In the genomic region with DNA sequence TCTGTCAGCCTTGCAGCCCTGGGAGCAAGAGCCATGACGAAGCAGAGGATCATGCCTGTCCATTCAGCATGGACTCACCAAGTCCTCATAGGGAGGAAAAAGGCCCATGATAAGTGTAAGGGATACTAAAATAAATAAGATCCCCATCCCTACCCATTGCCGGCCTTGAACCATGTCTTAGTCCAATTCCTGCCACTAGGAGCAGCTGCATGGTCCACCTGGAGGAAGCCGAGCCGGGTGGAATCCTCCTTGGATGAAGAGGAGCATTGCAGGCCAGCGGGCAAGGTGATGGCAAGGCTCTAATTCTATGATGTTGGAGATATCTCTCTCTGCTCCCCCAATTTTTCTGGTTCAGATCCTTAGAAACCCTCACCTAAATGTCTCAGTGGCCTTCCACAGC, we compare ENCODE assay signal across 19 cellular contexts. TPM values are rescaled to one million over a fixed set of nuclear protein-coding genes. Genes with fewer than 3 reads are reported as not detected.
DNase-seq lines count a peak whose midpoint lies in the region; ATAC-seq, FAIRE-seq and TF ChIP-seq lines count a peak whose summit lies in the region.
"Had no signal": no experiment of that assay in that cellular context is flagged by ENCODE, and none has a peak within 500 bp of the region (broad histone marks: within the 10 kb centered on the region; RNA-seq: fewer than 3 reads in every experiment).

No MANE protein-coding gene starts in this region.

- 2% methylated on average over 5 of the region's 5 CpGs for WGBS in K562 (ENCODE audit: insufficient coverage, low coverage, missing lambda C conversion rate)

- no peaks in the 10 kb centered on the region for H3F3A ChIP-seq in neural progenitor cell (ENCODE audit: low read depth)

- DNase-seq in HCT116 (ENCODE audit: low read depth, low spot score) (no peak), K562 (ENCODE audit: extremely low read depth in 1 of 4, low spot score in 3 of 4) (no peak), fibroblast of villous mesenchyme (ENCODE audit: low read depth) (no peak), neural progenitor cell (ENCODE audit: low spot score) (no peak), NCI-H510A treated with DMSO at 0.1 percent for 48 hours (lab: John Stamatoyannopoulos, UW) (no peak), cerebellar cortex (ENCODE audit: low spot score) (no peak), NCI-H2171 (lab: John Stamatoyannopoulos, UW) (no peak)
- DNase-seq: Caco-2; CD8-positive, alpha-beta memory T cell; DND-41; GDM1; GM23248 had no signal

- H3K27ac ChIP-seq in HCT116 (ENCODE audit: low read depth, low read length) (no peak overlapping the region), K562 (ENCODE audit: extremely low read depth, low read depth, low read length) (no peak overlapping the region), neural progenitor cell (no peak overlapping the region)
- H3K27ac ChIP-seq: GM23248 had no signal

- H3K9me3 Mint-ChIP-seq in neural progenitor cell, result peaks cover 11% of the 10 kb centered on the region

- TF ChIP-seq CTCF in HCT116 (IDR thresholded peaks at IDR 0.05 in 2 of 3, conservative IDR thresholded peaks at IDR 0.05 in 1 of 3; ENCODE audit: borderline replicate concordance in 1 of 3, insufficient read depth in 1 of 3, low read depth in 2 of 3, low read length in 2 of 3) (peak in 2 of 3 experiments; percentile 46 to 47; a peak in 4 of 6 replicates), K562 (IDR thresholded peaks at IDR 0.05 in 2 of 3, conservative IDR thresholded peaks at IDR 0.05 in 1 of 3; ENCODE audit: insufficient read depth in 2 of 3, low read depth in 1 of 3, low read length in 3 of 3) (no peak; a peak in 1 of 6 replicates), fibroblast of villous mesenchyme (IDR thresholded peaks at IDR 0.05; ENCODE audit: insufficient read depth, low read depth, low read length) (peak; percentile 12), neural progenitor cell (IDR thresholded peaks at IDR 0.05) (peak; percentile 11)

- no peak for FAIRE-seq in K562 (lab: Jason Lieb, UNC)
- FAIRE-seq: A204.1, GM19239, HepG2, HTR-8/SVneo had no signal

- in situ Hi-C loops in K562 (cut with MboI), result no loop called here

- POLR2A ChIA-PET in HCT116 (lab: Charles Lee) (no interaction called here), K562 (lab: Yijun Ruan, JAX) (interaction anchor here (0.7 kb wide), 1 partner anchor 33 kb away, joined by 3 read pairs; no protein-coding TSS in a partner anchor)

- H3K36me3 ChIP-seq in HCT116 (ENCODE audit: control insufficient read depth in 1 of 2, insufficient read depth in 2 of 2, low read length in 2 of 2) (no peaks in the 10 kb centered on the region), K562 (ENCODE audit: control insufficient read depth, insufficient read depth, low read length) (no peaks in the 10 kb centered on the region), neural progenitor cell (no peaks in the 10 kb centered on the region)
- H3K36me3 ChIP-seq: HAP-1 had no signal

- no peaks in the 10 kb centered on the region for H3K36me3 Mint-ChIP-seq in neural progenitor cell
- H3K36me3 Mint-ChIP-seq: CD14-positive monocyte had no signal

- ATAC-seq in HCT116 (peak; percentile 92), K562 (peak; percentile 39; the same call in 1 of the 3 replicates)
- ATAC-seq: HepG2 had no signal

- CTCF ChIA-PET in HCT116 (lab: Charles Lee), result no interaction called here
- CTCF ChIA-PET in K562 (lab: Yijun Ruan, JAX; ENCODE audit: low intra/inter-chr PET ratio), result no interaction called here

- no peak overlapping the region for H3K9ac ChIP-seq in HCT116 (ENCODE audit: low read length)
- no peak overlapping the region for H3K9ac ChIP-seq in K562 (ENCODE audit: insufficient read depth in 1 of 2, low read depth in 2 of 2, low read length in 2 of 2)
- no peak overlapping the region for H3K9ac ChIP-seq in neural progenitor cell
- H3K9ac ChIP-seq: GM23248 had no signal

- no peaks in the 10 kb centered on the region for H4K20me1 ChIP-seq in HCT116 (ENCODE audit: insufficient read depth)
- H4K20me1 ChIP-seq in K562 (replicated peaks; ENCODE audit: control insufficient read depth, insufficient read depth, low read length), result no peaks in the 10 kb centered on the region
- no peaks in the 10 kb centered on the region for H4K20me1 ChIP-seq in neural progenitor cell (ENCODE audit: low read depth)

- H3K4me1 ChIP-seq in HCT116 (ENCODE audit: control insufficient read depth in 1 of 2, insufficient read depth in 2 of 2, low read length in 2 of 2) (no peaks in the 10 kb centered on the region), K562 (replicated peaks in 1 of 2; ENCODE audit: control insufficient read depth in 2 of 2, insufficient read depth in 2 of 2, low read length in 2 of 2) (peaks cover 0 to 6% of the 10 kb centered on the region in 2 experiments; a peak in 1 of 5 replicates), neural progenitor cell (no peaks in the 10 kb centered on the region)
- H3K4me1 ChIP-seq: Caco-2, HAP-1 had no signal

- no peaks in the 10 kb centered on the region for H3K4me1 Mint-ChIP-seq in neural progenitor cell

- no peak for TF ChIP-seq EP300 in K562 (IDR thresholded peaks at IDR 0.05; ENCODE audit: low read length)

- no peak overlapping the region for H2AFZ ChIP-seq in HCT116 (ENCODE audit: low read depth, low read length, poor library complexity, severe bottlenecking)
- H2AFZ ChIP-seq in K562 (ENCODE audit: low read depth, low read length), result no peak overlapping the region
- H2AFZ ChIP-seq in neural progenitor cell (replicated peaks), result no peak overlapping the region
- H2AFZ ChIP-seq: GM23248 had no signal

- H3K4me3 Mint-ChIP-seq in neural progenitor cell, result no peak overlapping the region
- H3K4me3 Mint-ChIP-seq: CD14-positive monocyte; CD8-positive, alpha-beta memory T cell had no signal

- peaks cover 54% of the 10 kb centered on the region for H3K27me3 ChIP-seq in HCT116 (ENCODE audit: insufficient read depth, low read length)
- peaks cover 3 to 12% of the 10 kb centered on the region in 2 experiments; a peak in 1 of 5 replicates for H3K27me3 ChIP-seq in K562 (ENCODE audit: control insufficient read depth in 2 of 2, insufficient read depth in 2 of 2, low read length in 2 of 2)
- no peaks in the 10 kb centered on the region for H3K27me3 ChIP-seq in neural progenitor cell

- TF ChIP-seq POLR2A in HCT116 (IDR thresholded peaks at IDR 0.05; ENCODE audit: borderline replicate concordance, extremely low read depth, insufficient read depth, insufficient read length) (no peak), K562 (conservative IDR thresholded peaks at IDR 0.05) (no peak)

- no peaks in the 10 kb centered on the region for H3K9me3 ChIP-seq in HCT116 (ENCODE audit: control insufficient read depth in 1 of 2, insufficient read depth in 1 of 2, low read depth in 1 of 2, low read length in 2 of 2)
- H3K9me3 ChIP-seq in K562 (replicated peaks; ENCODE audit: control insufficient read depth, insufficient read depth, low read depth, low read length), result no peaks in the 10 kb centered on the region
- H3K9me3 ChIP-seq in neural progenitor cell (ENCODE audit: low read depth), result no peaks in the 10 kb centered on the region
- H3K9me3 ChIP-seq: Caco-2, HAP-1 had no signal

- intact Hi-C loops in HCT116 (cut with micrococcal nuclease), result no loop called here
- intact Hi-C loops in K562 (cut with micrococcal nuclease), result no loop called here

- no peak overlapping the region for H3K27ac Mint-ChIP-seq in neural progenitor cell
- H3K27ac Mint-ChIP-seq: CD8-positive, alpha-beta memory T cell had no signal

- no peaks in the 10 kb centered on the region for H3K27me3 Mint-ChIP-seq in neural progenitor cell (ENCODE audit: insufficient read depth, low read depth)

- no peak overlapping the region for H3K4me3 ChIP-seq in HCT116 (replicated peaks in 1 of 2; ENCODE audit: low read depth in 1 of 2, low read length in 2 of 2)
- H3K4me3 ChIP-seq in K562, result no peak overlapping the region
- H3K4me3 ChIP-seq in fibroblast of villous mesenchyme (ENCODE audit: low read depth, low read length), result no peak overlapping the region
- H3K4me3 ChIP-seq in neural progenitor cell, result no peak overlapping the region
- H3K4me3 ChIP-seq: GM23248, HAP-1 had no signal

- BruUV-seq in HCT116 (replicated peaks; lab: Mats Ljungman, UMichigan) (no TSS peak), K562 (replicated peaks; lab: Mats Ljungman, UMichigan) (no TSS peak)

- TF ChIP-seq RAD21 in HCT116 (IDR thresholded peaks at IDR 0.05; ENCODE audit: low read depth), result no peak
- TF ChIP-seq RAD21 in K562 (CRISPR knock-in tag; conservative IDR thresholded peaks at IDR 0.05 in 1 of 2, IDR thresholded peaks at IDR 0.05 in 1 of 2), result no peak

- H3K79me2 ChIP-seq in HCT116 (ENCODE audit: insufficient read depth, low read length) (no peaks in the 10 kb centered on the region), K562 (ENCODE audit: control insufficient read depth, insufficient read depth, low read length) (no peaks in the 10 kb centered on the region), neural progenitor cell (ENCODE audit: low read depth) (no peaks in the 10 kb centered on the region)

- no peaks in the 10 kb centered on the region for H3K9me1 ChIP-seq in K562 (ENCODE audit: control insufficient read depth, insufficient read depth, low read length)

- no peaks in the 10 kb centered on the region for H3K9me2 ChIP-seq in HCT116 (ENCODE audit: insufficient read depth)

- RAD21 ChIA-PET in HCT116 (lab: Charles Lee; ENCODE audit: low non-redundant PET in 1 of 2, low total read pairs in 2 of 2, uncharacterized antibody in 2 of 2, unreplicated experiment in 2 of 2), result no interaction called here

- H3K4me2 ChIP-seq in HCT116 (ENCODE audit: low read length), result no peak overlapping the region
- no peak overlapping the region for H3K4me2 ChIP-seq in K562 (ENCODE audit: insufficient read depth, low read length)
- H3K4me2 ChIP-seq in neural progenitor cell, result no peak overlapping the region

RNA-seq across cellular contexts. Expression of gene SYT6, which starts 38.7 kb away (rescaled TPM):
- total RNA-seq in HCT116 (2021; ENCODE audit: unreplicated experiment), result not detected
- polyA plus RNA-seq in HCT116 (2012), result not detected in 2 replicates
- total RNA-seq in K562 (2011; cell fraction: chromatin; rRNA removed; ENCODE audit: low replicate concordance), result not detected in 2 replicates
- total RNA-seq in K562 (2011; cell fraction: nucleolus; rRNA removed), result not detected in 2 replicates
- not detected in 2 replicates for total RNA-seq in K562 (2011; cell fraction: nucleoplasm; rRNA removed)
- not detected in 2 replicates for total RNA-seq in K562 (2014; rRNA removed)
- not detected in 2 replicates for total RNA-seq in K562 (2014; rRNA removed; fragmentation: Illumina TruSeq; extraction: Trizol)
- not detected in 2 replicates for total RNA-seq in K562 (2015; rRNA removed; fragmentation: Illumina TruSeq; extraction: Trizol)
- total RNA-seq in K562 (2021), result not detected in 2 replicates
- polyA plus RNA-seq in K562 (2011; rRNA removed), result 0.06 TPM in 1 of 2 replicates, not detected in the other
- polyA plus RNA-seq in K562 (2011; cell fraction: cytosol; rRNA removed), result not detected in 2 replicates
- 0.15 TPM in 1 of 2 replicates, not detected in the other for polyA plus RNA-seq in K562 (2011; cell fraction: nucleus; rRNA removed)
- polyA plus RNA-seq in K562 (2012), result not detected in 2 replicates
- polyA plus RNA-seq in K562 (2014; fragmentation: Illumina TruSeq; extraction: Trizol), result not detected in 2 replicates
- polyA plus RNA-seq in K562 (2014; fragmentation: Nextera tagmentation; extraction: Ambion mirVana), result not detected
- polyA plus RNA-seq in K562 (2014; rRNA removed), result not detected in 2 replicates
- polyA minus RNA-seq in K562 (2011; rRNA and poly(A)+ RNA removed), result not detected in 2 replicates
- not detected in 2 replicates for polyA minus RNA-seq in K562 (2011; cell fraction: cytosol; rRNA and poly(A)+ RNA removed)
- not detected in 2 replicates for polyA minus RNA-seq in K562 (2011; cell fraction: nucleus; rRNA and poly(A)+ RNA removed)
- total RNA-seq in fibroblast of villous mesenchyme, result not detected in 2 replicates
- total RNA-seq in neural progenitor cell (ENCODE audit: low replicate concordance), result 8.1 and 13.6 TPM in 2 replicates
- total RNA-seq: CD8-positive, alpha-beta memory T cell; GM23248; HepG2 had no signal
- polyA plus RNA-seq: BJ; CD14-positive monocyte; CD8-positive, alpha-beta memory T cell; GM23248; HepG2 had no signal

Comparison
In these comparisons a context has a peak if more than half of its experiments do, and no peak if none do; other contexts are left out.
1. CTCF ChIP-seq: peak in HCT116 (2 of 3), fibroblast of villous mesenchyme (single experiment) and neural progenitor cell (single experiment); none in K562 (0 of 3).
2. Of the 22 proteins assayed by ChIP-seq in both K562 and HCT116: peak only in K562: none; only in HCT116: CTCF; in both: none; in neither: 21.